ENCODE assay signal across 8 cellular contexts in genomic region chr12:129911437-129912049, GRCh38. TPM values are rescaled to one million over a fixed set of nuclear protein-coding genes. Genes with fewer than 3 reads are reported as not detected.
DNase-seq lines count a peak whose midpoint lies in the region; ATAC-seq and TF ChIP-seq lines count a peak whose summit lies in the region.

No MANE protein-coding gene starts in this region.

- H3K4me3 ChIP-seq in SK-N-SH (ENCODE audit: low read depth in 2 of 2, low read length in 1 of 2) (no peak overlapping the region), MM.1S (ENCODE audit: low read length) (no peak overlapping the region), gastroesophageal sphincter (no peak overlapping the region)

- peak; percentile 80 for DNase-seq in SK-N-SH
- no peak for DNase-seq in MM.1S
- DNase-seq in SHP77 treated with DMSO at 0.1 percent for 48 hours (lab: John Stamatoyannopoulos, UW) = peak; percentile 17
- peak; percentile 76 to 98 (median 84) for DNase-seq in posterior cingulate gyrus

- H3K36me3 ChIP-seq in SK-N-SH (replicated peaks in 1 of 2; ENCODE audit: control insufficient read depth in 1 of 2, insufficient read depth in 2 of 2, low read length in 1 of 2) = no peaks in the 10 kb centered on the region
- no peaks in the 10 kb centered on the region for H3K36me3 ChIP-seq in MM.1S (replicated peaks; ENCODE audit: insufficient read depth, low read length)
- no peaks in the 10 kb centered on the region for H3K36me3 ChIP-seq in gastroesophageal sphincter

- WGBS in SK-N-SH (ENCODE audit: low lambda C conversion rate) = 8% methylated on average over 5 of the region's 8 CpGs
- WGBS in gastroesophageal sphincter (ENCODE audit: low coverage in 1 of 2), 2 donors = 1 to 8% methylated on average over 4 to 8 of the region's 8 CpGs

- H4K20me1 ChIP-seq in SK-N-SH (ENCODE audit: insufficient read depth) (no peaks in the 10 kb centered on the region), MM.1S (ENCODE audit: insufficient read depth, low read length) (no peaks in the 10 kb centered on the region)

- no peaks in the 10 kb centered on the region for H3K9me3 ChIP-seq in SK-N-SH
- H3K9me3 ChIP-seq in MM.1S (replicated peaks; ENCODE audit: insufficient read depth, low read length) = no peaks in the 10 kb centered on the region
- no peaks in the 10 kb centered on the region for H3K9me3 ChIP-seq in gastroesophageal sphincter

- H3K27me3 ChIP-seq in SK-N-SH (ENCODE audit: insufficient read depth) (no peaks in the 10 kb centered on the region), MM.1S (replicated peaks; ENCODE audit: insufficient read depth, low read length) (no peaks in the 10 kb centered on the region), gastroesophageal sphincter (peaks cover 66% of the 10 kb centered on the region)

- H2AFZ ChIP-seq in SK-N-SH (ENCODE audit: low read depth) (no peak overlapping the region), MM.1S (ENCODE audit: low read length) (no peak overlapping the region)

- H3K4me2 ChIP-seq in SK-N-SH (no peak overlapping the region), MM.1S (ENCODE audit: low read depth, low read length) (no peak overlapping the region)

- intact Hi-C loops in posterior cingulate gyrus (cut with DNase I) = loop anchor here (1.0 to 5.0 kb wide), 5 partner anchors 103 to 1653 kb away; no protein-coding TSS in a partner anchor

- no peak for TF ChIP-seq POLR2A in gastroesophageal sphincter (IDR thresholded peaks at IDR 0.05)

- H3K27ac ChIP-seq in SK-N-SH (ENCODE audit: low read depth in 2 of 2, low read length in 1 of 2) = no peak overlapping the region
- H3K27ac ChIP-seq in MM.1S (ENCODE audit: low read length) = no peak overlapping the region
- H3K27ac ChIP-seq in gastroesophageal sphincter = no peak overlapping the region

- POLR2A ChIA-PET in SK-N-SH (lab: Yijun Ruan, JAX) = no interaction called here

- H3K9me2 ChIP-seq in SK-N-SH = no peaks in the 10 kb centered on the region
- no peaks in the 10 kb centered on the region for H3K9me2 ChIP-seq in MM.1S (replicated peaks; ENCODE audit: insufficient read depth, low read length)

- TF ChIP-seq CTCF in SK-N-SH (IDR thresholded peaks at IDR 0.05) (peak; percentile 29; the same call in 1 of the 2 replicates), MM.1S (IDR thresholded peaks at IDR 0.05; ENCODE audit: low read length) (peak; percentile 40), gastroesophageal sphincter (IDR thresholded peaks at IDR 0.05) (peak in 3 of 4 experiments; percentile 32 to 62 (median 34))

- no peak for TF ChIP-seq EP300 in SK-N-SH (IDR thresholded peaks at IDR 0.05; ENCODE audit: borderline replicate concordance in 1 of 2, low read depth in 1 of 2, low read length in 1 of 2)
- TF ChIP-seq EP300 in gastroesophageal sphincter (IDR thresholded peaks at IDR 0.05) = no peak

- no peaks in the 10 kb centered on the region for H3K79me2 ChIP-seq in SK-N-SH (ENCODE audit: insufficient read depth)
- no peaks in the 10 kb centered on the region for H3K79me2 ChIP-seq in MM.1S (ENCODE audit: low read length)

- peak; percentile 96 for TF ChIP-seq RAD21 in SK-N-SH (IDR thresholded peaks at IDR 0.05; ENCODE audit: low read length)

- H3K4me1 ChIP-seq in SK-N-SH (ENCODE audit: control insufficient read depth in 1 of 2, insufficient read depth in 2 of 2, low read depth in 1 of 2, low read length in 1 of 2) (no peaks in the 10 kb centered on the region), MM.1S (ENCODE audit: low read length) (no peaks in the 10 kb centered on the region), gastroesophageal sphincter (no peaks in the 10 kb centered on the region)

- no peak for ATAC-seq in SK-N-SH treated with all-trans-retinoic acid at 6 μM for 48 hours
- peak; percentile 59 for ATAC-seq in GM21515 (IDR thresholded peaks at IDR 0.05; ENCODE audit: unreplicated experiment)
- no peak for ATAC-seq in gastroesophageal sphincter
- no peak for ATAC-seq in GM18858 (IDR thresholded peaks at IDR 0.05; ENCODE audit: unreplicated experiment)

- H3K9ac ChIP-seq in SK-N-SH (no peak overlapping the region), MM.1S (ENCODE audit: low read length) (no peak overlapping the region)

- CTCF ChIA-PET in SK-N-SH (lab: Yijun Ruan, JAX) = interaction anchor here (0.6 to 3.2 kb wide), 46 partner anchors 9 to 1652 kb away, joined by 3 to 33 read pairs (median 3); no protein-coding TSS in a partner anchor

- no peaks in the 10 kb centered on the region for H3F3A ChIP-seq in SK-N-SH (replicated peaks; ENCODE audit: insufficient read depth)
- H3F3A ChIP-seq in MM.1S (ENCODE audit: insufficient read depth, low read length) = no peaks in the 10 kb centered on the region

TF ChIP-seq in SK-N-SH, 30 proteins besides CTCF, POLR2A, EP300 and RAD21:
- TF ChIP-seq SMC3 (IDR thresholded peaks at IDR 0.05; ENCODE audit: low read depth, low read length) (peak; percentile 65), RXRA (IDR thresholded peaks at IDR 0.05; ENCODE audit: borderline replicate concordance, low read depth) (no peak), POLR2AphosphoS5 (IDR thresholded peaks at IDR 0.05; ENCODE audit: low read depth, low read length) (no peak), JUND (IDR thresholded peaks at IDR 0.05) (no peak)
- TF ChIP-seq, protein P1, sequence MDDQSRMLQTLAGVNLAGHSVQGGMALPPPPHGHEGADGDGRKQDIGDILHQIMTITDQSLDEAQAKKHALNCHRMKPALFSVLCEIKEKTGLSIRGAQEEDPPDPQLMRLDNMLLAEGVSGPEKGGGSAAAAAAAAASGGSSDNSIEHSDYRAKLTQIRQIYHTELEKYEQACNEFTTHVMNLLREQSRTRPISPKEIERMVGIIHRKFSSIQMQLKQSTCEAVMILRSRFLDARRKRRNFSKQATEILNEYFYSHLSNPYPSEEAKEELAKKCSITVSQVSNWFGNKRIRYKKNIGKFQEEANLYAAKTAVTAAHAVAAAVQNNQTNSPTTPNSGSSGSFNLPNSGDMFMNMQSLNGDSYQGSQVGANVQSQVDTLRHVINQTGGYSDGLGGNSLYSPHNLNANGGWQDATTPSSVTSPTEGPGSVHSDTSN (IDR thresholded peaks at IDR 0.05) = no peak
- TF ChIP-seq, protein P2, sequence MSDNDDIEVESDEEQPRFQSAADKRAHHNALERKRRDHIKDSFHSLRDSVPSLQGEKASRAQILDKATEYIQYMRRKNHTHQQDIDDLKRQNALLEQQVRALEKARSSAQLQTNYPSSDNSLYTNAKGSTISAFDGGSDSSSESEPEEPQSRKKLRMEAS (IDR thresholded peaks at IDR 0.05; ENCODE audit: low read depth) = no peak

TF ChIP-seq in SK-N-SH treated with all-trans-retinoic acid at 6 μM for 48 hours, 23 proteins besides CTCF, POLR2A, EP300 and RAD21 (continues in another document):
- TF ChIP-seq TCF4 (CRISPR knock-in tag; IDR thresholded peaks at IDR 0.05; ENCODE audit: borderline replicate concordance) = no peak
- no peak for TF ChIP-seq CREB5 (CRISPR knock-in tag; IDR thresholded peaks at IDR 0.05; ENCODE audit: low read depth)
- no peak for TF ChIP-seq TSHZ2 (CRISPR knock-in tag; IDR thresholded peaks at IDR 0.05)
- no peak for TF ChIP-seq ESRRG (CRISPR knock-in tag; IDR thresholded peaks at IDR 0.05)
- no peak for TF ChIP-seq CSDC2 (CRISPR knock-in tag; IDR thresholded peaks at IDR 0.05)
- TF ChIP-seq ISL1 (CRISPR knock-in tag; IDR thresholded peaks at IDR 0.05) = no peak
- no peak for TF ChIP-seq GLIS3 (CRISPR knock-in tag; IDR thresholded peaks at IDR 0.05)
- TF ChIP-seq ZFP3 (CRISPR knock-in tag; IDR thresholded peaks at IDR 0.05) = no peak
- no peak for TF ChIP-seq ZFP30 (CRISPR knock-in tag; IDR thresholded peaks at IDR 0.05)
- no peak for TF ChIP-seq SNAI2 (CRISPR knock-in tag; IDR thresholded peaks at IDR 0.05)
- TF ChIP-seq RARB (CRISPR knock-in tag; IDR thresholded peaks at IDR 0.05) = no peak
- no peak for TF ChIP-seq ZNF565 (CRISPR knock-in tag; conservative IDR thresholded peaks at IDR 0.05; ENCODE audit: low read depth)
- TF ChIP-seq PPARA (CRISPR knock-in tag; IDR thresholded peaks at IDR 0.05; ENCODE audit: borderline replicate concordance) = no peak

RNA-seq across cellular contexts. Expression of gene TMEM132D, which starts 7.7 kb away (rescaled TPM):
- not detected in 2 replicates for polyA plus RNA-seq in SK-N-SH (2012; rRNA removed)
- polyA plus RNA-seq in SK-N-SH (2012; cell fraction: cytosol; rRNA removed) = under 0.01 TPM in 1 of 2 replicates, not detected in the other
- polyA plus RNA-seq in SK-N-SH (2012; cell fraction: nucleus; rRNA removed) = not detected in 2 replicates
- under 1 TPM in 2 of 4 donors, not detected in 2; 0.15 to 0.94 TPM for total RNA-seq in gastroesophageal sphincter
